1 cellular context compared by ENCODE assay signal in the genomic region with DNA sequence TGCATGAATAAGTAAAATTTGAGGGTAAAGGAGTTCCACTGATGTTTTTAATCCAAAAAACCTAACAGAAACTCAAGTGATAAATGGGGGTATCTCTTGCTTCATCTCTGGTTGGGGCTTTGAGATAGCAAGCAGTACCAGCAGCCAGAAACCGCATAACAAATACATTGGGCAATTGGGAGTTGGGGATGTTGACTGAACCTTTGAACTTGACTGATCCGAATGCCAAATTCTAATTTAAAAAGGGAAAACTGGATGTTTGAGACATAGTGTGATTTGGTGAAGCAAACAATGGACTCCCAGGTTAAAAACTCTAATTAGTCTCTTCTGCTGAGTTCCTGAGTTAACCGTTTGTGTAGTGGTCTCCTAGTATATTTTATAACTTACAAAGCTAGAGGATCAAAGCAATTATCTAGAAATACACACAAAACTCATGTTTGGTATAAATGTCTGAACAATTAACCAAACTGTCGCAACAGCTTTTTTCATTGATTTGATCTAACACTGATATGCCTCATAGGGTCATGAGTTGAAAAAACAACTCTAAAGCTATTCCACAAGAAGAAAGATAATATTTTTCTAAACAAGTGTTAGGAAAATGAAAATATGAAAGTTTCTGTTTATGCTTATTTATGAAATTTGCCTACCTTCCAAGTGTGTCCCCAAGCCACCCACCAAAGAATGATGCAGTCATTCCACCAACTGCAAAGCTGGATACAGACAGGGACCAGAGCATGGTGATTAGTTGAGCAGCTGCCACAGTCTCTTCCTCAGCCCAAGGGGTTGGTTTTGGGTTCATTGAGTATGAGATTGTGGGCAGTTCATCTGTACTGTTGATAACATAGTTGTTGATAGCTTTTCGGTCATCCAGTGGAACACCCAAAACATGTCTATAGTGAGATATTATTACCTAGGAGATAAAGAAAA.
A peak's percentile ranks its signal among the peaks of the same experiment; 100 is the strongest.
TF ChIP-seq lines count a peak whose summit lies in the region.

No MANE protein-coding gene starts in this region.

TF ChIP-seq in HepG2, 621 proteins besides CTCF, POLR2A, EP300 and RAD21 (continued from another document and continues in another):
- TF ChIP-seq, protein P1, sequence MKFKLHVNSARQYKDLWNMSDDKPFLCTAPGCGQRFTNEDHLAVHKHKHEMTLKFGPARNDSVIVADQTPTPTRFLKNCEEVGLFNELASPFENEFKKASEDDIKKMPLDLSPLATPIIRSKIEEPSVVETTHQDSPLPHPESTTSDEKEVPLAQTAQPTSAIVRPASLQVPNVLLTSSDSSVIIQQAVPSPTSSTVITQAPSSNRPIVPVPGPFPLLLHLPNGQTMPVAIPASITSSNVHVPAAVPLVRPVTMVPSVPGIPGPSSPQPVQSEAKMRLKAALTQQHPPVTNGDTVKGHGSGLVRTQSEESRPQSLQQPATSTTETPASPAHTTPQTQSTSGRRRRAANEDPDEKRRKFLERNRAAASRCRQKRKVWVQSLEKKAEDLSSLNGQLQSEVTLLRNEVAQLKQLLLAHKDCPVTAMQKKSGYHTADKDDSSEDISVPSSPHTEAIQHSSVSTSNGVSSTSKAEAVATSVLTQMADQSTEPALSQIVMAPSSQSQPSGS (CRISPR knock-in tag; IDR thresholded peaks at IDR 0.05) = peak; percentile 85; the same call in 1 of the 2 replicates
- TF ChIP-seq ZNF678 (CRISPR knock-in tag; IDR thresholded peaks at IDR 0.05) (no peak), RXRB (CRISPR knock-in tag; IDR thresholded peaks at IDR 0.05; ENCODE audit: borderline replicate concordance) (peak; percentile 82), ELF3 (CRISPR knock-in tag; IDR thresholded peaks at IDR 0.05) (peak; percentile 68), SNRNP70 (IDR thresholded peaks at IDR 0.05; ENCODE audit: low read depth, low read length) (no peak), NFIB (CRISPR knock-in tag; IDR thresholded peaks at IDR 0.05; ENCODE audit: borderline replicate concordance) (no peak), MEIS1 (CRISPR knock-in tag; IDR thresholded peaks at IDR 0.05; ENCODE audit: borderline replicate concordance) (no peak), EZH2 (conservative IDR thresholded peaks at IDR 0.05; ENCODE audit: low read depth, low read length) (no peak), ZNF614 (CRISPR knock-in tag; IDR thresholded peaks at IDR 0.05; ENCODE audit: borderline replicate concordance) (peak; percentile 68), HOXA5 (CRISPR knock-in tag; IDR thresholded peaks at IDR 0.05) (peak; percentile 94), ZFP1 (CRISPR knock-in tag; IDR thresholded peaks at IDR 0.05) (peak; percentile 47; the same call in 1 of the 2 replicates), PITX1 (CRISPR knock-in tag; IDR thresholded peaks at IDR 0.05) (peak; percentile 92), ZC3H4 (CRISPR knock-in tag; IDR thresholded peaks at IDR 0.05; ENCODE audit: borderline replicate concordance) (no peak), ZNF234 (CRISPR knock-in tag; conservative IDR thresholded peaks at IDR 0.05) (no peak), MZF1 (CRISPR knock-in tag; IDR thresholded peaks at IDR 0.05; ENCODE audit: borderline replicate concordance) (no peak), TEAD3 (CRISPR knock-in tag; optimal IDR thresholded peaks at IDR 0.05; ENCODE audit: borderline replicate concordance) (peak; percentile 85), CAMTA2 (CRISPR knock-in tag; IDR thresholded peaks at IDR 0.05; ENCODE audit: borderline replicate concordance) (no peak), PPARG (CRISPR knock-in tag; conservative IDR thresholded peaks at IDR 0.05) (peak; percentile 64; the same call in 1 of the 2 replicates), ZKSCAN5 (CRISPR knock-in tag; IDR thresholded peaks at IDR 0.05) (no peak), MED1 (CRISPR knock-in tag; IDR thresholded peaks at IDR 0.05) (peak; percentile 98), DPF2 (CRISPR knock-in tag; IDR thresholded peaks at IDR 0.05; ENCODE audit: borderline replicate concordance, low read depth) (peak; percentile 79), FOXA1 (IDR thresholded peaks at IDR 0.05) (peak; percentile 85), FOXA1 (CRISPR knock-in tag; IDR thresholded peaks at IDR 0.05) (peak; percentile 97), ZNF17 (CRISPR knock-in tag; IDR thresholded peaks at IDR 0.05) (no peak), ZNF282 (IDR thresholded peaks at IDR 0.05; ENCODE audit: partially characterized antibody) (no peak), NFKB2 (CRISPR knock-in tag; IDR thresholded peaks at IDR 0.05; ENCODE audit: borderline replicate concordance) (no peak), ZNF547 (CRISPR knock-in tag; IDR thresholded peaks at IDR 0.05) (no peak), ZNF207 (IDR thresholded peaks at IDR 0.05; ENCODE audit: borderline replicate concordance) (no peak), GATAD1 (CRISPR knock-in tag; IDR thresholded peaks at IDR 0.05) (peak; percentile 25; the same call in 1 of the 2 replicates), SMAD3 (CRISPR knock-in tag; IDR thresholded peaks at IDR 0.05) (peak; percentile 85), MED8 (CRISPR knock-in tag; IDR thresholded peaks at IDR 0.05; ENCODE audit: insufficient replicate concordance) (peak; percentile 90), MTF2 (CRISPR knock-in tag; IDR thresholded peaks at IDR 0.05; ENCODE audit: borderline replicate concordance) (no peak), ZBTB42 (CRISPR knock-in tag; IDR thresholded peaks at IDR 0.05) (no peak), ZNF225 (CRISPR knock-in tag; IDR thresholded peaks at IDR 0.05) (no peak)
- TF ChIP-seq, protein P2, sequence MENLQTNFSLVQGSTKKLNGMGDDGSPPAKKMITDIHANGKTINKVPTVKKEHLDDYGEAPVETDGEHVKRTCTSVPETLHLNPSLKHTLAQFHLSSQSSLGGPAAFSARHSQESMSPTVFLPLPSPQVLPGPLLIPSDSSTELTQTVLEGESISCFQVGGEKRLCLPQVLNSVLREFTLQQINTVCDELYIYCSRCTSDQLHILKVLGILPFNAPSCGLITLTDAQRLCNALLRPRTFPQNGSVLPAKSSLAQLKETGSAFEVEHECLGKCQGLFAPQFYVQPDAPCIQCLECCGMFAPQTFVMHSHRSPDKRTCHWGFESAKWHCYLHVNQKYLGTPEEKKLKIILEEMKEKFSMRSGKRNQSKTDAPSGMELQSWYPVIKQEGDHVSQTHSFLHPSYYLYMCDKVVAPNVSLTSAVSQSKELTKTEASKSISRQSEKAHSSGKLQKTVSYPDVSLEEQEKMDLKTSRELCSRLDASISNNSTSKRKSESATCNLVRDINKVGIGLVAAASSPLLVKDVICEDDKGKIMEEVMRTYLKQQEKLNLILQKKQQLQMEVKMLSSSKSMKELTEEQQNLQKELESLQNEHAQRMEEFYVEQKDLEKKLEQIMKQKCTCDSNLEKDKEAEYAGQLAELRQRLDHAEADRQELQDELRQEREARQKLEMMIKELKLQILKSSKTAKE (CRISPR knock-in tag; IDR thresholded peaks at IDR 0.05; ENCODE audit: borderline replicate concordance) = peak; percentile 57; the same call in 1 of the 2 replicates
- TF ChIP-seq, protein P3, sequence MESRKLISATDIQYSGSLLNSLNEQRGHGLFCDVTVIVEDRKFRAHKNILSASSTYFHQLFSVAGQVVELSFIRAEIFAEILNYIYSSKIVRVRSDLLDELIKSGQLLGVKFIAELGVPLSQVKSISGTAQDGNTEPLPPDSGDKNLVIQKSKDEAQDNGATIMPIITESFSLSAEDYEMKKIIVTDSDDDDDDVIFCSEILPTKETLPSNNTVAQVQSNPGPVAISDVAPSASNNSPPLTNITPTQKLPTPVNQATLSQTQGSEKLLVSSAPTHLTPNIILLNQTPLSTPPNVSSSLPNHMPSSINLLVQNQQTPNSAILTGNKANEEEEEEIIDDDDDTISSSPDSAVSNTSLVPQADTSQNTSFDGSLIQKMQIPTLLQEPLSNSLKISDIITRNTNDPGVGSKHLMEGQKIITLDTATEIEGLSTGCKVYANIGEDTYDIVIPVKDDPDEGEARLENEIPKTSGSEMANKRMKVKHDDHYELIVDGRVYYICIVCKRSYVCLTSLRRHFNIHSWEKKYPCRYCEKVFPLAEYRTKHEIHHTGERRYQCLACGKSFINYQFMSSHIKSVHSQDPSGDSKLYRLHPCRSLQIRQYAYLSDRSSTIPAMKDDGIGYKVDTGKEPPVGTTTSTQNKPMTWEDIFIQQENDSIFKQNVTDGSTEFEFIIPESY (CRISPR knock-in tag; IDR thresholded peaks at IDR 0.05) = 0 out of 2 replicates have a peak, but pooled peaks have one; percentile 43
- TF ChIP-seq, protein P4, sequence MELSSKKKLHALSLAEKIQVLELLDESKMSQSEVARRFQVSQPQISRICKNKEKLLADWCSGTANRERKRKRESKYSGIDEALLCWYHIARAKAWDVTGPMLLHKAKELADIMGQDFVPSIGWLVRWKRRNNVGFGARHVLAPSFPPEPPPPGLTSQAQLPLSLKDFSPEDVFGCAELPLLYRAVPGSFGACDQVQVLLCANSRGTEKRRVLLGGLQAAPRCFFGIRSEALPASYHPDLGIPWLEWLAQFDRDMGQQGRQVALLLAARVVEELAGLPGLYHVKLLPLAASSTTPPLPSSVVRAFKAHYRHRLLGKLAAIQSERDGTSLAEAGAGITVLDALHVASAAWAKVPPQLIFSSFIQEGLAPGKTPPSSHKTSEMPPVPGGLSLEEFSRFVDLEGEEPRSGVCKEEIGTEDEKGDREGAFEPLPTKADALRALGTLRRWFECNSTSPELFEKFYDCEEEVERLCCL (CRISPR knock-in tag; IDR thresholded peaks at IDR 0.05; ENCODE audit: borderline replicate concordance) = no peak
- TF ChIP-seq, protein P5, sequence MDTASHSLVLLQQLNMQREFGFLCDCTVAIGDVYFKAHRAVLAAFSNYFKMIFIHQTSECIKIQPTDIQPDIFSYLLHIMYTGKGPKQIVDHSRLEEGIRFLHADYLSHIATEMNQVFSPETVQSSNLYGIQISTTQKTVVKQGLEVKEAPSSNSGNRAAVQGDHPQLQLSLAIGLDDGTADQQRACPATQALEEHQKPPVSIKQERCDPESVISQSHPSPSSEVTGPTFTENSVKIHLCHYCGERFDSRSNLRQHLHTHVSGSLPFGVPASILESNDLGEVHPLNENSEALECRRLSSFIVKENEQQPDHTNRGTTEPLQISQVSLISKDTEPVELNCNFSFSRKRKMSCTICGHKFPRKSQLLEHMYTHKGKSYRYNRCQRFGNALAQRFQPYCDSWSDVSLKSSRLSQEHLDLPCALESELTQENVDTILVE (CRISPR knock-in tag; IDR thresholded peaks at IDR 0.05) = peak; percentile 35; the same call in 1 of the 2 replicates
- TF ChIP-seq, protein P6, sequence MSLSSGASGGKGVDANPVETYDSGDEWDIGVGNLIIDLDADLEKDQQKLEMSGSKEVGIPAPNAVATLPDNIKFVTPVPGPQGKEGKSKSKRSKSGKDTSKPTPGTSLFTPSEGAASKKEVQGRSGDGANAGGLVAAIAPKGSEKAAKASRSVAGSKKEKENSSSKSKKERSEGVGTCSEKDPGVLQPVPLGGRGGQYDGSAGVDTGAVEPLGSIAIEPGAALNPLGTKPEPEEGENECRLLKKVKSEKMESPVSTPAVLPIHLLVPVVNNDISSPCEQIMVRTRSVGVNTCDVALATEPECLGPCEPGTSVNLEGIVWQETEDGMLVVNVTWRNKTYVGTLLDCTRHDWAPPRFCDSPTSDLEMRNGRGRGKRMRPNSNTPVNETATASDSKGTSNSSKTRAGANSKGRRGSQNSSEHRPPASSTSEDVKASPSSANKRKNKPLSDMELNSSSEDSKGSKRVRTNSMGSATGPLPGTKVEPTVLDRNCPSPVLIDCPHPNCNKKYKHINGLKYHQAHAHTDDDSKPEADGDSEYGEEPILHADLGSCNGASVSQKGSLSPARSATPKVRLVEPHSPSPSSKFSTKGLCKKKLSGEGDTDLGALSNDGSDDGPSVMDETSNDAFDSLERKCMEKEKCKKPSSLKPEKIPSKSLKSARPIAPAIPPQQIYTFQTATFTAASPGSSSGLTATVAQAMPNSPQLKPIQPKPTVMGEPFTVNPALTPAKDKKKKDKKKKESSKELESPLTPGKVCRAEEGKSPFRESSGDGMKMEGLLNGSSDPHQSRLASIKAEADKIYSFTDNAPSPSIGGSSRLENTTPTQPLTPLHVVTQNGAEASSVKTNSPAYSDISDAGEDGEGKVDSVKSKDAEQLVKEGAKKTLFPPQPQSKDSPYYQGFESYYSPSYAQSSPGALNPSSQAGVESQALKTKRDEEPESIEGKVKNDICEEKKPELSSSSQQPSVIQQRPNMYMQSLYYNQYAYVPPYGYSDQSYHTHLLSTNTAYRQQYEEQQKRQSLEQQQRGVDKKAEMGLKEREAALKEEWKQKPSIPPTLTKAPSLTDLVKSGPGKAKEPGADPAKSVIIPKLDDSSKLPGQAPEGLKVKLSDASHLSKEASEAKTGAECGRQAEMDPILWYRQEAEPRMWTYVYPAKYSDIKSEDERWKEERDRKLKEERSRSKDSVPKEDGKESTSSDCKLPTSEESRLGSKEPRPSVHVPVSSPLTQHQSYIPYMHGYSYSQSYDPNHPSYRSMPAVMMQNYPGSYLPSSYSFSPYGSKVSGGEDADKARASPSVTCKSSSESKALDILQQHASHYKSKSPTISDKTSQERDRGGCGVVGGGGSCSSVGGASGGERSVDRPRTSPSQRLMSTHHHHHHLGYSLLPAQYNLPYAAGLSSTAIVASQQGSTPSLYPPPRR (CRISPR knock-in tag; IDR thresholded peaks at IDR 0.05; ENCODE audit: borderline replicate concordance) = peak; percentile 96
- TF ChIP-seq, protein P7, sequence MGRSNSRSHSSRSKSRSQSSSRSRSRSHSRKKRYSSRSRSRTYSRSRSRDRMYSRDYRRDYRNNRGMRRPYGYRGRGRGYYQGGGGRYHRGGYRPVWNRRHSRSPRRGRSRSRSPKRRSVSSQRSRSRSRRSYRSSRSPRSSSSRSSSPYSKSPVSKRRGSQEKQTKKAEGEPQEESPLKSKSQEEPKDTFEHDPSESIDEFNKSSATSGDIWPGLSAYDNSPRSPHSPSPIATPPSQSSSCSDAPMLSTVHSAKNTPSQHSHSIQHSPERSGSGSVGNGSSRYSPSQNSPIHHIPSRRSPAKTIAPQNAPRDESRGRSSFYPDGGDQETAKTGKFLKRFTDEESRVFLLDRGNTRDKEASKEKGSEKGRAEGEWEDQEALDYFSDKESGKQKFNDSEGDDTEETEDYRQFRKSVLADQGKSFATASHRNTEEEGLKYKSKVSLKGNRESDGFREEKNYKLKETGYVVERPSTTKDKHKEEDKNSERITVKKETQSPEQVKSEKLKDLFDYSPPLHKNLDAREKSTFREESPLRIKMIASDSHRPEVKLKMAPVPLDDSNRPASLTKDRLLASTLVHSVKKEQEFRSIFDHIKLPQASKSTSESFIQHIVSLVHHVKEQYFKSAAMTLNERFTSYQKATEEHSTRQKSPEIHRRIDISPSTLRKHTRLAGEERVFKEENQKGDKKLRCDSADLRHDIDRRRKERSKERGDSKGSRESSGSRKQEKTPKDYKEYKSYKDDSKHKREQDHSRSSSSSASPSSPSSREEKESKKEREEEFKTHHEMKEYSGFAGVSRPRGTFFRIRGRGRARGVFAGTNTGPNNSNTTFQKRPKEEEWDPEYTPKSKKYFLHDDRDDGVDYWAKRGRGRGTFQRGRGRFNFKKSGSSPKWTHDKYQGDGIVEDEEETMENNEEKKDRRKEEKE (IDR thresholded peaks at IDR 0.05) = no peak
- TF ChIP-seq, protein P8, sequence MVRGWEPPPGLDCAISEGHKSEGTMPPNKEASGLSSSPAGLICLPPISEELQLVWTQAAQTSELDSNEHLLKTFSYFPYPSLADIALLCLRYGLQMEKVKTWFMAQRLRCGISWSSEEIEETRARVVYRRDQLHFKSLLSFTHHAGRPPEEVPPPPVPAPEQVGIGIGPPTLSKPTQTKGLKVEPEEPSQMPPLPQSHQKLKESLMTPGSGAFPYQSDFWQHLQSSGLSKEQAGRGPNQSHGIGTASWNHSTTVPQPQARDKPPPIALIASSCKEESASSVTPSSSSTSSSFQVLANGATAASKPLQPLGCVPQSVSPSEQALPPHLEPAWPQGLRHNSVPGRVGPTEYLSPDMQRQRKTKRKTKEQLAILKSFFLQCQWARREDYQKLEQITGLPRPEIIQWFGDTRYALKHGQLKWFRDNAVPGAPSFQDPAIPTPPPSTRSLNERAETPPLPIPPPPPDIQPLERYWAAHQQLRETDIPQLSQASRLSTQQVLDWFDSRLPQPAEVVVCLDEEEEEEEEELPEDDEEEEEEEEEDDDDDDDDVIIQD (CRISPR knock-in tag; IDR thresholded peaks at IDR 0.05; ENCODE audit: low read depth) = peak; percentile 97
